18 cellular contexts compared by ENCODE assay signal in genomic region chr13:50392977-50393376, GRCh38.
DNase-seq lines count a peak whose midpoint lies in the region; ATAC-seq, FAIRE-seq and TF ChIP-seq lines count a peak whose summit lies in the region.
"Had no signal": no experiment of that assay in that cellular context is flagged by ENCODE, and none has a peak within 500 bp of the region (broad histone marks: within the 10 kb centered on the region; RNA-seq: fewer than 3 reads in every experiment).

No MANE protein-coding gene starts in this region.

- H3K9me3 Mint-ChIP-seq in natural killer cell, result no peaks in the 10 kb centered on the region
- H3K9me3 Mint-ChIP-seq: CD4-positive, alpha-beta T cell had no signal

- H3K27ac Mint-ChIP-seq in natural killer cell, result no peak overlapping the region
- H3K27ac Mint-ChIP-seq: CD4-positive, alpha-beta T cell had no signal

- FAIRE-seq in HTR-8/SVneo (lab: Jason Lieb, UNC), result no peak

- DNase-seq in AG10803 (ENCODE audit: low read depth) (peak; percentile 15), LHCN-M2 (ENCODE audit: low read depth) (peak; percentile 44), fibroblast of gingiva (ENCODE audit: low read depth) (peak; percentile 30), psoas muscle (no peak), natural killer cell (no peak), HTR-8/SVneo (ENCODE audit: insufficient read length, low spot score) (no peak), aorta (no peak)
- no peak for DNase-seq in stimulated activated CD4-positive, alpha-beta T cell treated with anti-CD3 and anti-CD28 coated beads, Interleukin-12 subunit alpha, Interleukin-12 subunit beta, amount 100 ng/mL, for 4 hours
- DNase-seq: Caco-2; CD4-positive, alpha-beta T cell; GF-D8; NCI-H1930; NCI-H226; PC-3; RPMI8226; SHP77 treated with DMSO at 0.1 percent for 48 hours had no signal

- ATAC-seq in psoas muscle (peak in 3 of 4 donors; percentile 26 to 34 (median 34)), natural killer cell (no peak), aorta (ENCODE audit: low FRiP score) (no peak)
- ATAC-seq: PC-3 had no signal

- no peak for TF ChIP-seq CTCF in AG10803 (conservative IDR thresholded peaks at IDR 0.05; ENCODE audit: low read length)
- no peak for TF ChIP-seq CTCF in psoas muscle (IDR thresholded peaks at IDR 0.05)
- no peak for TF ChIP-seq CTCF in natural killer cell (IDR thresholded peaks at IDR 0.05)

- H3K4me1 Mint-ChIP-seq in natural killer cell, result no peaks in the 10 kb centered on the region

- H3K4me1 ChIP-seq in psoas muscle (peaks cover 21% of the 10 kb centered on the region), aorta (ENCODE audit: control insufficient read depth in 1 of 2, insufficient read depth in 2 of 2, low read length in 2 of 2) (peaks cover 0 to 1% of the 10 kb centered on the region in 2 donors)
- H3K4me1 ChIP-seq: Caco-2 had no signal

- H3K27me3 ChIP-seq in psoas muscle (ENCODE audit: insufficient read depth in 3 of 3, low read length in 2 of 3) (no peaks in the 10 kb centered on the region), aorta (ENCODE audit: control insufficient read depth in 1 of 2, insufficient read depth in 2 of 2, low read length in 1 of 2) (no peaks in the 10 kb centered on the region)

- peak overlapping the region; percentile 76 for H3K27ac ChIP-seq in psoas muscle
- no peak overlapping the region for H3K27ac ChIP-seq in aorta (ENCODE audit: low read depth in 1 of 2, low read length in 2 of 2)
- H3K27ac ChIP-seq: KMS-11 had no signal

- H3K4me3 ChIP-seq in AG10803 (ENCODE audit: low read length), result no peak overlapping the region
- H3K4me3 ChIP-seq in psoas muscle, result peak overlapping the region; percentile 51
- no peak overlapping the region for H3K4me3 ChIP-seq in aorta (ENCODE audit: low read length in 2 of 2)
- H3K4me3 ChIP-seq: HAP-1 had no signal

- no peak overlapping the region for H3K4me3 Mint-ChIP-seq in natural killer cell
- H3K4me3 Mint-ChIP-seq: CD4-positive, alpha-beta T cell had no signal

- H3K27me3 Mint-ChIP-seq in natural killer cell (ENCODE audit: low read depth in 2 of 2), result no peaks in the 10 kb centered on the region
- H3K27me3 Mint-ChIP-seq: CD4-positive, alpha-beta T cell had no signal

- intact Hi-C loops in psoas muscle (cut with DNase I) (loop anchor here in 1 of 2 donors (10.0 kb wide), 1 partner anchor 398 kb away; the partner anchor contains the start of gene TRIM13), natural killer cell (cut with micrococcal nuclease) (no loop called here), aorta (cut with DNase I) (no loop called here)

- H3K9me3 ChIP-seq in psoas muscle (no peaks in the 10 kb centered on the region), aorta (ENCODE audit: control insufficient read depth, low read length) (no peaks in the 10 kb centered on the region)
- H3K9me3 ChIP-seq: Caco-2, HAP-1 had no signal

- no peaks in the 10 kb centered on the region for H3K36me3 ChIP-seq in psoas muscle (ENCODE audit: insufficient read depth in 1 of 2, low read depth in 1 of 2)
- no peaks in the 10 kb centered on the region for H3K36me3 ChIP-seq in aorta (ENCODE audit: control insufficient read depth in 1 of 2, insufficient read depth in 2 of 2, low read length in 1 of 2)
- H3K36me3 ChIP-seq: HAP-1 had no signal

- 69 to 90% (median 85%) methylated on average over 1 of the region's 1 CpG for WGBS in psoas muscle, 3 donors
- 92 to 94% methylated on average over 1 of the region's 1 CpG for WGBS in aorta, 2 donors

- H3K36me3 Mint-ChIP-seq in natural killer cell, result no peaks in the 10 kb centered on the region

Comparison
In these comparisons a context has a peak if more than half of its experiments do, and no peak if none do; other contexts are left out.
1. DNase-seq: peak in AG10803 (single experiment), LHCN-M2 (single experiment) and fibroblast of gingiva (single experiment); none in psoas muscle (0 of 2), natural killer cell (single experiment), HTR-8/SVneo (single experiment), aorta (0 of 2) and stimulated activated CD4-positive, alpha-beta T cell treated with anti-CD3 and anti-CD28 coated beads, Interleukin-12 subunit alpha, Interleukin-12 subunit beta, amount 100 ng/mL, for 4 hours (single experiment).
2. ATAC-seq: peak in psoas muscle (3 of 4); none in natural killer cell (0 of 3) and aorta (single experiment).